ENCODE assay signal across 8 cellular contexts in genomic region chr6:29633532-29633901, GRCh38. TPM values are rescaled to one million over a fixed set of nuclear protein-coding genes. Genes with fewer than 3 reads are reported as not detected.
DNase-seq lines count a peak whose midpoint lies in the region; ATAC-seq, FAIRE-seq and TF ChIP-seq lines count a peak whose summit lies in the region.

No MANE protein-coding gene starts in this region.

- ATAC-seq in GM12878 = no peak

- TF ChIP-seq EP300 in GM12878 (IDR thresholded peaks at IDR 0.05; ENCODE audit: borderline replicate concordance in 1 of 2, control insufficient read depth in 1 of 2, low read depth in 2 of 2, low read length in 2 of 2) = no peak
- TF ChIP-seq EP300 in suprapubic skin (IDR thresholded peaks at IDR 0.05) = no peak

- peak overlapping the region; percentile 79 for H3K4me2 ChIP-seq in GM12878 (ENCODE audit: control insufficient read depth, insufficient read depth)

- no peak for FAIRE-seq in GM12878 (lab: Jason Lieb, UNC)

- H3K27me3 ChIP-seq in BE2C (no peaks in the 10 kb centered on the region), HUES6 (ENCODE audit: control insufficient read depth, insufficient read depth, low read length) (no peaks in the 10 kb centered on the region), GM12878 (replicated peaks in 1 of 2; ENCODE audit: control insufficient read depth in 2 of 2, insufficient read depth in 2 of 2, low read length in 1 of 2) (no peaks in the 10 kb centered on the region), layer of hippocampus (ENCODE audit: control insufficient read depth, insufficient read depth, low read length) (no peaks in the 10 kb centered on the region), suprapubic skin (no peaks in the 10 kb centered on the region)

- CTCF ChIA-PET in GM12878 (lab: Yijun Ruan, JAX) = interaction anchor here (1.9 to 2.5 kb wide), 4 partner anchors 14 to 22 kb away, joined by 5 to 20 read pairs (median 10); partner anchors contain the start of gene MOG

- peaks cover 3% of the 10 kb centered on the region; the same call in 1 of the 2 replicates for H3K4me1 ChIP-seq in BE2C
- peaks cover 38% of the 10 kb centered on the region for H3K4me1 ChIP-seq in HUES6 (ENCODE audit: control insufficient read depth, insufficient read depth, low read length)
- H3K4me1 ChIP-seq in GM12878 (ENCODE audit: control insufficient read depth, insufficient read depth, low read length) = peaks cover 16% of the 10 kb centered on the region
- peaks cover 29% of the 10 kb centered on the region for H3K4me1 ChIP-seq in suprapubic skin

- H3K27ac ChIP-seq in HUES6 (ENCODE audit: low read depth, low read length) (peak overlapping the region; percentile 73; the same call in 1 of the 2 replicates), GM12878 (ENCODE audit: control insufficient read depth, insufficient read depth) (no peak overlapping the region), layer of hippocampus (ENCODE audit: low read depth, low read length) (peak overlapping the region; percentile 71), suprapubic skin (no peak overlapping the region)

- H3K9ac ChIP-seq in HUES6 (ENCODE audit: low read length) (peak overlapping the region; percentile 70), GM12878 (ENCODE audit: control insufficient read depth, insufficient read depth, low read length) (no peak overlapping the region)

- 19% methylated on average over 9 of the region's 9 CpGs for WGBS in GM12878 (ENCODE audit: insufficient coverage, insufficient replicate concordance, low lambda C conversion rate, missing lambda C conversion rate)
- WGBS in suprapubic skin = 6% methylated on average over 9 of the region's 9 CpGs

- BruUV-seq in GM12878 (replicated peaks; lab: Mats Ljungman, UMichigan) = no TSS peak

- POLR2A ChIA-PET in GM12878 (lab: Charles Lee) = interaction anchor here (0.6 to 1.2 kb wide), 2 partner anchors 17 to 222 kb away, joined by 4 read pairs; no protein-coding TSS in a partner anchor

- no peak for TF ChIP-seq RAD21 in GM12878 (IDR thresholded peaks at IDR 0.05; ENCODE audit: insufficient read depth, low read depth, low read length)

- SMC1A ChIA-PET in GM12878 (lab: Charles Lee; ENCODE audit: uncharacterized antibody, unreplicated experiment) = interaction anchor here (1.3 to 1.4 kb wide), 2 partner anchors 14 to 20 kb away, joined by 4 to 6 read pairs; no protein-coding TSS in a partner anchor

- TF ChIP-seq POLR2A in GM12878 (IDR thresholded peaks at IDR 0.05; ENCODE audit: low read depth, low read length) (no peak), suprapubic skin (IDR thresholded peaks at IDR 0.05) (no peak)

- in situ Hi-C loops in GM12878 (cut with MboI) = no loop called here

- peak overlapping the region; percentile 85 for H2AFZ ChIP-seq in GM12878 (ENCODE audit: control insufficient read depth, low read depth, low read length)

- H3K36me3 ChIP-seq in BE2C = no peaks in the 10 kb centered on the region
- no peaks in the 10 kb centered on the region for H3K36me3 ChIP-seq in HUES6 (ENCODE audit: control insufficient read depth, insufficient read depth, low read length)
- H3K36me3 ChIP-seq in GM12878 (ENCODE audit: control insufficient read depth in 2 of 2, insufficient read depth in 2 of 2, low read length in 1 of 2) = no peaks in the 10 kb centered on the region
- H3K36me3 ChIP-seq in suprapubic skin = no peaks in the 10 kb centered on the region

- DNase-seq in BE2C = no peak
- no peak for DNase-seq in GM12878 (ENCODE audit: low read depth, low spot score)
- DNase-seq in suprapubic skin (ENCODE audit: low spot score in 2 of 2) = no peak
- no peak for DNase-seq in occipital lobe (lab: John Stamatoyannopoulos, UW)
- DNase-seq in posterior vena cava (ENCODE audit: low spot score) = no peak
- DNase-seq in T-helper 9 cell = no peak

- H3K4me3 ChIP-seq in BE2C (ENCODE audit: low read depth, low read length) (peak overlapping the region; percentile 70), HUES6 (ENCODE audit: low read depth, low read length) (peak overlapping the region; percentile 64), GM12878 (peak overlapping the region; percentile 91), suprapubic skin (peak overlapping the region; percentile 67)

- intact Hi-C loops in GM12878 (cut with micrococcal nuclease; ENCODE audit: unreplicated experiment) (no loop called here), posterior vena cava (cut with DNase I) (no loop called here)

- RAD21 ChIA-PET in GM12878 (lab: Charles Lee; ENCODE audit: unreplicated experiment) = interaction anchor here (0.6 to 1.5 kb wide), 2 partner anchors 45 to 1053 kb away, joined by 3 to 5 read pairs; no protein-coding TSS in a partner anchor

- no peaks in the 10 kb centered on the region for H4K20me1 ChIP-seq in GM12878 (ENCODE audit: control insufficient read depth, insufficient read depth)

- H3K79me2 ChIP-seq in GM12878 (ENCODE audit: control insufficient read depth, insufficient read depth, low read length) = no peaks in the 10 kb centered on the region

- no peak for TF ChIP-seq CTCF in BE2C (IDR thresholded peaks at IDR 0.05; ENCODE audit: low read depth, low read length)
- TF ChIP-seq CTCF in GM12878 (IDR thresholded peaks at IDR 0.05 in 2 of 3, conservative IDR thresholded peaks at IDR 0.05 in 1 of 3; ENCODE audit: control insufficient read depth in 2 of 3, extremely low read depth in 1 of 3, insufficient read depth in 1 of 3, low read depth in 3 of 3, low read length in 3 of 3) = no peak
- TF ChIP-seq CTCF in suprapubic skin (IDR thresholded peaks at IDR 0.05) = no peak

- H3K9me3 ChIP-seq in BE2C (no peaks in the 10 kb centered on the region), HUES6 (ENCODE audit: control insufficient read depth, insufficient read depth, low read depth, low read length) (no peaks in the 10 kb centered on the region), GM12878 (replicated peaks; ENCODE audit: control insufficient read depth, insufficient read depth, low read length) (no peaks in the 10 kb centered on the region), suprapubic skin (no peaks in the 10 kb centered on the region)

RNA-seq across cellular contexts. Expression of gene GABBR1, which starts 0.5 kb away (rescaled TPM):
- 13.5 TPM for polyA plus RNA-seq in BE2C (2012; ENCODE audit: insufficient read depth, insufficient read length, low read depth)
- total RNA-seq in GM12878 (2013; cell fraction: nucleolus; rRNA removed) = 7.9 and 10.2 TPM in 2 replicates
- total RNA-seq in GM12878 (2014; rRNA removed) = 0.76 and 1.6 TPM in 2 replicates
- 1.2 and 1.7 TPM in 2 replicates for total RNA-seq in GM12878 (2014; rRNA removed; fragmentation: Illumina TruSeq; extraction: Trizol)
- total RNA-seq in GM12878 (2021) = 5.2 and 5.3 TPM in 2 replicates
- 4.5 TPM for polyA plus RNA-seq in GM12878 (2011; ENCODE audit: low read depth)
- 0.27 and 0.90 TPM in 2 replicates for polyA plus RNA-seq in GM12878 (2011; rRNA removed)
- polyA plus RNA-seq in GM12878 (2011; cell fraction: cytosol; rRNA removed) = 0.24 and 0.43 TPM in 2 replicates
- polyA plus RNA-seq in GM12878 (2011; cell fraction: nucleus; rRNA removed) = 4.7 and 5.7 TPM in 2 replicates
- 7.2 and 8.0 TPM in 2 replicates for polyA plus RNA-seq in GM12878 (2012)
- 3.9 and 4.2 TPM in 2 replicates for polyA plus RNA-seq in GM12878 (2014; fragmentation: Illumina TruSeq; extraction: Trizol)
- polyA plus RNA-seq in GM12878 (2014; fragmentation: Nextera tagmentation; extraction: Ambion mirVana) = under 1 TPM; 0.11 to 0.37 TPM
- 4.7 and 5.6 TPM in 2 replicates for polyA plus RNA-seq in GM12878 (2014; rRNA removed)
- polyA plus RNA-seq in GM12878 (2016; fragmentation: Nextera tagmentation; extraction: Ambion mirVana) = under 1 TPM; 0.50 to 0.86 TPM
- polyA minus RNA-seq in GM12878 (2011; rRNA and poly(A)+ RNA removed) = 0.15 and 0.52 TPM in 2 replicates
- not detected in 2 replicates for polyA minus RNA-seq in GM12878 (2011; cell fraction: cytosol; rRNA and poly(A)+ RNA removed)
- 0.60 and 1.2 TPM in 2 replicates for polyA minus RNA-seq in GM12878 (2011; cell fraction: nucleus; rRNA and poly(A)+ RNA removed)
- 10 to 100 TPM; 16.4 to 78.1 (median 31.1) TPM for total RNA-seq in suprapubic skin
- 91.1 TPM for total RNA-seq in occipital lobe
- 10 to 100 TPM; 48.4 to 53.0 TPM for total RNA-seq in posterior vena cava

RNA-seq across cellular contexts. Expression of gene MOG, which starts 23.4 kb away (rescaled TPM):
- not detected for polyA plus RNA-seq in BE2C (2012; ENCODE audit: insufficient read depth, insufficient read length, low read depth)
- not detected in 2 replicates for total RNA-seq in GM12878 (2013; cell fraction: nucleolus; rRNA removed)
- total RNA-seq in GM12878 (2014; rRNA removed) (not detected in 2 replicates), GM12878 (2014; rRNA removed; fragmentation: Illumina TruSeq; extraction: Trizol) (not detected in 2 replicates), GM12878 (2021) (not detected in 2 replicates), suprapubic skin (not detected), occipital lobe (not detected), posterior vena cava (under 1 TPM in 1 of 2 donors, not detected in 1; 0.69 TPM)
- polyA plus RNA-seq in GM12878 (2011; ENCODE audit: low read depth) = not detected
- polyA plus RNA-seq in GM12878 (2011; rRNA removed) (not detected in 2 replicates), GM12878 (2014; fragmentation: Illumina TruSeq; extraction: Trizol) (0.30 TPM in 1 of 2 replicates, not detected in the other), GM12878 (2014; fragmentation: Nextera tagmentation; extraction: Ambion mirVana) (not detected), GM12878 (2014; rRNA removed) (not detected in 2 replicates), GM12878 (2016; fragmentation: Nextera tagmentation; extraction: Ambion mirVana) (not detected)
- polyA plus RNA-seq in GM12878 (2011; cell fraction: cytosol; rRNA removed) = not detected in 2 replicates
- polyA plus RNA-seq in GM12878 (2011; cell fraction: nucleus; rRNA removed) = not detected in 2 replicates
- polyA plus RNA-seq in GM12878 (2012) = 0.11 and 0.20 TPM in 2 replicates
- not detected in 2 replicates for polyA minus RNA-seq in GM12878 (2011; rRNA and poly(A)+ RNA removed)
- polyA minus RNA-seq in GM12878 (2011; cell fraction: cytosol; rRNA and poly(A)+ RNA removed) = not detected in 2 replicates
- not detected in 2 replicates for polyA minus RNA-seq in GM12878 (2011; cell fraction: nucleus; rRNA and poly(A)+ RNA removed)

RNA-seq across cellular contexts. Expression of gene ZFP57, which starts 47.4 kb away (rescaled TPM):
- not detected for polyA plus RNA-seq in BE2C (2012; ENCODE audit: insufficient read depth, insufficient read length, low read depth)
- total RNA-seq in GM12878 (2013; cell fraction: nucleolus; rRNA removed) = not detected in 2 replicates
- total RNA-seq in GM12878 (2014; rRNA removed) (not detected in 2 replicates), GM12878 (2014; rRNA removed; fragmentation: Illumina TruSeq; extraction: Trizol) (not detected in 2 replicates), GM12878 (2021) (not detected in 2 replicates), suprapubic skin (under 1 TPM in 1 of 4 donors, not detected in 3; 0.76 TPM), occipital lobe (not detected), posterior vena cava (1 to 10 TPM in 1 of 2 donors, under 1 TPM in 1; 0.24 to 6.5 TPM)
- 0.85 TPM for polyA plus RNA-seq in GM12878 (2011; ENCODE audit: low read depth)
- polyA plus RNA-seq in GM12878 (2011; rRNA removed) (not detected in 2 replicates), GM12878 (2014; fragmentation: Illumina TruSeq; extraction: Trizol) (not detected in 2 replicates), GM12878 (2014; fragmentation: Nextera tagmentation; extraction: Ambion mirVana) (not detected), GM12878 (2014; rRNA removed) (not detected in 2 replicates), GM12878 (2016; fragmentation: Nextera tagmentation; extraction: Ambion mirVana) (not detected)
- not detected in 2 replicates for polyA plus RNA-seq in GM12878 (2011; cell fraction: cytosol; rRNA removed)
- not detected in 2 replicates for polyA plus RNA-seq in GM12878 (2011; cell fraction: nucleus; rRNA removed)
- polyA plus RNA-seq in GM12878 (2012) = 0.98 and 1.1 TPM in 2 replicates
- polyA minus RNA-seq in GM12878 (2011; rRNA and poly(A)+ RNA removed) = not detected in 2 replicates
- polyA minus RNA-seq in GM12878 (2011; cell fraction: cytosol; rRNA and poly(A)+ RNA removed) = not detected in 2 replicates
- not detected in 2 replicates for polyA minus RNA-seq in GM12878 (2011; cell fraction: nucleus; rRNA and poly(A)+ RNA removed)

RNA-seq across cellular contexts. Expression of gene OR2H2, which starts 48.6 kb away (rescaled TPM):
- not detected for polyA plus RNA-seq in BE2C (2012; ENCODE audit: insufficient read depth, insufficient read length, low read depth)
- total RNA-seq in GM12878 (2013; cell fraction: nucleolus; rRNA removed) = not detected in 2 replicates
- total RNA-seq in GM12878 (2014; rRNA removed) (not detected in 2 replicates), GM12878 (2014; rRNA removed; fragmentation: Illumina TruSeq; extraction: Trizol) (not detected in 2 replicates), GM12878 (2021) (not detected in 2 replicates), suprapubic skin (not detected), occipital lobe (not detected), posterior vena cava (not detected)
- polyA plus RNA-seq in GM12878 (2011; ENCODE audit: low read depth) = not detected
- polyA plus RNA-seq in GM12878 (2011; rRNA removed) (not detected in 2 replicates), GM12878 (2014; fragmentation: Illumina TruSeq; extraction: Trizol) (not detected in 2 replicates), GM12878 (2014; fragmentation: Nextera tagmentation; extraction: Ambion mirVana) (not detected), GM12878 (2014; rRNA removed) (not detected in 2 replicates), GM12878 (2016; fragmentation: Nextera tagmentation; extraction: Ambion mirVana) (not detected)
- not detected in 2 replicates for polyA plus RNA-seq in GM12878 (2011; cell fraction: cytosol; rRNA removed)
- polyA plus RNA-seq in GM12878 (2011; cell fraction: nucleus; rRNA removed) = not detected in 2 replicates
- not detected in 2 replicates for polyA plus RNA-seq in GM12878 (2012)
- polyA minus RNA-seq in GM12878 (2011; rRNA and poly(A)+ RNA removed) = not detected in 2 replicates
- polyA minus RNA-seq in GM12878 (2011; cell fraction: cytosol; rRNA and poly(A)+ RNA removed) = not detected in 2 replicates
- not detected in 2 replicates for polyA minus RNA-seq in GM12878 (2011; cell fraction: nucleus; rRNA and poly(A)+ RNA removed)

Comparison
In these comparisons a context has a peak if more than half of its experiments do, and no peak if none do; other contexts are left out.
1. H3K27ac ChIP-seq: peak in HUES6 (single experiment) and layer of hippocampus (single experiment); none in GM12878 (single experiment) and suprapubic skin (single experiment).
2. Peak in every context shown above with its lines, with median percentiles within 50 percentile points of each other: H3K4me3 ChIP-seq.